In the genomic region with DNA sequence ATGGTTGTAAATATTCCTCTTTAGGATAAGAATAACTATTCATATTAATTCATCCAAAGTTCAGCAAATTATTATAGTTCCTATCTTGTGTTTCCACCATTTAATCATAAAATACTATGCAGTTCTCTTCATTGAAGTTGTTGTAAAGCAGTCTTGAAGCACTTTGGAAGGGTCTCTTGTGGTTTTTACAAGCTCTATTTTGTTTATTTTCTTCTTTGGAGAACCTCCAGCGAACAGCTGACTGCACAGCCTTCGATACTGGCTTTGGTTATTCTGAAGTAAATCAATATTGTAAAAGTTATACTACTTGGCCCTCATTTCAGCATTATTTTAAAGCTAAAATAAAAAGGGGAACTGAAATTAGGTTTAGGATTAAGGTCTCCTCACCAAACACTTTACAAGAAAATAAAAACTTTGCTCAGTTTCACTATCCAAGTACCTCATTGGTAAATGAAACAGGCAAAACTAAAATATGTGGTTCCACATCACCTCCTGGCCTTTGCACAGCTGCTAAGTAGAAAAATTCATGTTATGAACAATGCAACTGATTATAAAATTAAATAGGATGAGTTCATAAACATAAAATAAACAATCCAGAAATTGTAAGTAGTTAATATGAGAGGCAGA, we compare ENCODE assay signal across 12 cellular contexts.
A peak's percentile ranks its signal among the peaks of the same experiment; 100 is the strongest.
DNase-seq lines count a peak whose midpoint lies in the region; ATAC-seq lines count a peak whose summit lies in the region.
"Had no signal": no experiment of that assay in that cellular context is flagged by ENCODE, and none has a peak within 500 bp of the region (broad histone marks: within the 10 kb centered on the region; RNA-seq: fewer than 3 reads in every experiment).

No MANE protein-coding gene starts in this region.

- no peak overlapping the region for H3K4me3 ChIP-seq in GM23248

- H3K27ac ChIP-seq in GM23248 = no peak overlapping the region

- no peak overlapping the region for H3K4me2 ChIP-seq in GM23248 (ENCODE audit: unreplicated experiment)

- no peak overlapping the region for H2AFZ ChIP-seq in GM23248

- no peaks in the 10 kb centered on the region for H3K36me3 ChIP-seq in GM23248 (ENCODE audit: low read depth)

- no peaks in the 10 kb centered on the region for H3F3A ChIP-seq in GM23248 (ENCODE audit: insufficient read depth)

- ATAC-seq in HG02763 (IDR thresholded peaks at IDR 0.05; ENCODE audit: unreplicated experiment) (peak; percentile 75), HG03575 (IDR thresholded peaks at IDR 0.05; ENCODE audit: extremely low read depth, insufficient number of reproducible peaks, low FRiP score, unreplicated experiment) (peak; percentile 89), HG03196 (IDR thresholded peaks at IDR 0.05; ENCODE audit: unreplicated experiment) (no peak)

- WGBS in GM23248 (ENCODE audit: low coverage in 1 of 2, low lambda C conversion rate in 2 of 2, missing lambda C conversion rate in 2 of 2), 2 experiments = 3 to 8% methylated on average over 2 of the region's 2 CpGs

- no peaks in the 10 kb centered on the region for H3K9me2 ChIP-seq in GM23248 (ENCODE audit: insufficient read depth)

- no peaks in the 10 kb centered on the region for H3K9me3 ChIP-seq in GM23248 (ENCODE audit: low read depth)

- no peaks in the 10 kb centered on the region for H3K4me1 ChIP-seq in GM23248 (ENCODE audit: insufficient read depth)

- H3K27me3 ChIP-seq in GM23248 (replicated peaks; ENCODE audit: insufficient read depth) = no peaks in the 10 kb centered on the region

- H4K20me1 ChIP-seq in GM23248 (ENCODE audit: insufficient read depth) = no peaks in the 10 kb centered on the region

- in situ Hi-C loops in GM23248 (cut with MboI) = no loop called here
- in situ Hi-C loops in ACHN (cut with HindIII; ENCODE audit: low pct_ligation_motif_present, low pct_unique_long_range_greater_than_20kb, low sequenced_read_pairs) = no loop called here

- H3K79me2 ChIP-seq in GM23248 (ENCODE audit: insufficient read depth) = no peaks in the 10 kb centered on the region

- H3K9ac ChIP-seq in GM23248 = no peak overlapping the region

- DNase-seq in SIG-M5 treated with dmso at 0.1 percent for 504 hours (lab: John Stamatoyannopoulos, UW; ENCODE audit: unreplicated experiment) (peak; percentile 14), SIG-M5 (lab: John Stamatoyannopoulos, UW) (no peak), GM23248 (no peak), pons (ENCODE audit: low spot score) (no peak), ACHN (no peak)
- DNase-seq: activated CD4-positive, alpha-beta T cell treated with anti-CD3 and anti-CD28 coated beads, Interleukin-2, amount 10 ng/mL, durations not matched to agents 7 days and 5 days; central memory CD4-positive, alpha-beta T cell; Karpas-422; NCI-H446 had no signal
